11 cellular contexts compared by ENCODE assay signal in genomic region chr3:16305121-16305541, GRCh38. TPM values are rescaled to one million over a fixed set of nuclear protein-coding genes. Genes with fewer than 3 reads are reported as not detected.
DNase-seq lines count a peak whose midpoint lies in the region; ATAC-seq, FAIRE-seq and TF ChIP-seq lines count a peak whose summit lies in the region.
"Had no signal": no experiment of that assay in that cellular context is flagged by ENCODE, and none has a peak within 500 bp of the region (broad histone marks: within the 10 kb centered on the region; RNA-seq: fewer than 3 reads in every experiment).

No MANE protein-coding gene starts in this region.

- no peak overlapping the region for H3K9ac ChIP-seq in neural progenitor cell

- H3K36me3 Mint-ChIP-seq in activated naive CD8-positive, alpha-beta T cell treated with anti-CD3 and anti-CD28 coated beads for 36 hours = peaks cover 80% of the 10 kb centered on the region
- H3K36me3 Mint-ChIP-seq in neural progenitor cell = peaks cover 21% of the 10 kb centered on the region

- 83 to 93% (median 92%) methylated on average over 7 of the region's 7 CpGs for WGBS in stomach, 5 donors

- H3K27me3 ChIP-seq in stomach (no peaks in the 10 kb centered on the region), neural progenitor cell (no peaks in the 10 kb centered on the region)

- no peak overlapping the region for H2AFZ ChIP-seq in neural progenitor cell (replicated peaks)

- H3K27me3 Mint-ChIP-seq in activated naive CD8-positive, alpha-beta T cell treated with anti-CD3 and anti-CD28 coated beads for 36 hours = no peaks in the 10 kb centered on the region
- H3K27me3 Mint-ChIP-seq in neural progenitor cell (ENCODE audit: insufficient read depth, low read depth) = no peaks in the 10 kb centered on the region

- TF ChIP-seq POLR2A in GM12892 (IDR thresholded peaks at IDR 0.05; ENCODE audit: low read depth, low read length) (peak; percentile 77), stomach (IDR thresholded peaks at IDR 0.05) (no peak)

- peak overlapping the region; percentile 52 for H3K4me3 Mint-ChIP-seq in activated naive CD8-positive, alpha-beta T cell treated with anti-CD3 and anti-CD28 coated beads for 36 hours
- H3K4me3 Mint-ChIP-seq in neural progenitor cell = no peak overlapping the region

- no peak for FAIRE-seq in GM12892 (lab: Jason Lieb, UNC)
- FAIRE-seq: urothelium cell line had no signal

- H3K4me2 ChIP-seq in neural progenitor cell = no peak overlapping the region

- peaks cover 91% of the 10 kb centered on the region for H3K4me1 Mint-ChIP-seq in activated naive CD8-positive, alpha-beta T cell treated with anti-CD3 and anti-CD28 coated beads for 36 hours
- peaks cover 12% of the 10 kb centered on the region for H3K4me1 Mint-ChIP-seq in neural progenitor cell

- H3K4me3 ChIP-seq in stomach (no peak overlapping the region), neural progenitor cell (no peak overlapping the region)

- H3K9me3 Mint-ChIP-seq in activated naive CD8-positive, alpha-beta T cell treated with anti-CD3 and anti-CD28 coated beads for 36 hours = peaks cover 6% of the 10 kb centered on the region
- H3K9me3 Mint-ChIP-seq in neural progenitor cell = no peaks in the 10 kb centered on the region

- TF ChIP-seq EP300 in stomach (IDR thresholded peaks at IDR 0.05) = no peak

- intact Hi-C loops in stomach (cut with DNase I; ENCODE audit: low total_unique reads) = no loop called here

- no peaks in the 10 kb centered on the region for H4K20me1 ChIP-seq in neural progenitor cell (ENCODE audit: low read depth)

- peaks cover 3 to 68% (median 49%) of the 10 kb centered on the region in 4 donors for H3K36me3 ChIP-seq in stomach
- peaks cover 5% of the 10 kb centered on the region for H3K36me3 ChIP-seq in neural progenitor cell

- H3K27ac ChIP-seq in stomach = no peak overlapping the region
- H3K27ac ChIP-seq in neural progenitor cell = no peak overlapping the region
- H3K27ac ChIP-seq: RWPE1 had no signal

- TF ChIP-seq CTCF in stomach (IDR thresholded peaks at IDR 0.05) (no peak), neural progenitor cell (IDR thresholded peaks at IDR 0.05) (no peak)

- H3K4me1 ChIP-seq in stomach = peaks cover 0 to 7% (median 0%) of the 10 kb centered on the region in 4 donors
- H3K4me1 ChIP-seq in neural progenitor cell = peaks cover 35% of the 10 kb centered on the region

- DNase-seq in GM12892 (ENCODE audit: insufficient read length) (no peak), T-helper 9 cell (peak; percentile 28), stomach (no peak), neural progenitor cell (ENCODE audit: low spot score) (no peak)
- DNase-seq in activated naive CD8-positive, alpha-beta T cell treated with anti-CD3 and anti-CD28 coated beads for 36 hours = peak; percentile 58
- DNase-seq in stimulated activated CD4-positive, alpha-beta T cell treated with anti-CD3 and anti-CD28 coated beads, Interleukin-2, amount 100 ng/mL, for 4 hours (ENCODE audit: low read depth) = peak; percentile 44
- DNase-seq: NCI-H345 had no signal

- ATAC-seq in HG03095 (IDR thresholded peaks at IDR 0.05; ENCODE audit: unreplicated experiment) = no peak
- ATAC-seq in GM21737 (IDR thresholded peaks at IDR 0.05; ENCODE audit: unreplicated experiment) = no peak

- H3K27ac Mint-ChIP-seq in activated naive CD8-positive, alpha-beta T cell treated with anti-CD3 and anti-CD28 coated beads for 36 hours = peak overlapping the region; percentile 89
- no peak overlapping the region for H3K27ac Mint-ChIP-seq in neural progenitor cell

- no peaks in the 10 kb centered on the region for H3K9me3 ChIP-seq in stomach
- no peaks in the 10 kb centered on the region for H3K9me3 ChIP-seq in neural progenitor cell (ENCODE audit: low read depth)

- no peaks in the 10 kb centered on the region for H3K79me2 ChIP-seq in neural progenitor cell (ENCODE audit: low read depth)

- peaks cover 32% of the 10 kb centered on the region for H3F3A ChIP-seq in neural progenitor cell (ENCODE audit: low read depth)

RNA-seq across cellular contexts. Expression of gene OXNAD1, which starts 40.1 kb away (rescaled TPM):
- 14.0 TPM for polyA plus RNA-seq in GM12892 (2012; ENCODE audit: missing spikeins)
- total RNA-seq in activated naive CD8-positive, alpha-beta T cell treated with anti-CD3 and anti-CD28 coated beads for 36 hours = 10 to 100 TPM; 37.9 to 41.8 TPM
- 10 to 100 TPM in 2 of 5 donors, 1 to 10 TPM in 3; 6.7 to 51.3 (median 7.8) TPM for total RNA-seq in stomach
- 10 to 100 TPM in 1 of 3 donors, 1 to 10 TPM in 2; 5.5 to 10.7 (median 7.4) TPM for polyA plus RNA-seq in stomach
- 18.1 and 28.7 TPM in 2 replicates for total RNA-seq in neural progenitor cell (ENCODE audit: low replicate concordance)

RNA-seq across cellular contexts. Expression of gene DPH3, which starts 40.4 kb away (rescaled TPM):
- 18.1 TPM for polyA plus RNA-seq in GM12892 (2012; ENCODE audit: missing spikeins)
- 10 to 100 TPM; 28.2 to 28.7 TPM for total RNA-seq in activated naive CD8-positive, alpha-beta T cell treated with anti-CD3 and anti-CD28 coated beads for 36 hours
- total RNA-seq in stomach = 10 to 100 TPM in 3 of 5 donors, 1 to 10 TPM in 2; 4.7 to 19.6 (median 16.7) TPM
- 10 to 100 TPM in 2 of 3 donors, 1 to 10 TPM in 1; 9.4 to 21.2 (median 19.7) TPM for polyA plus RNA-seq in stomach
- 23.0 and 31.2 TPM in 2 replicates for total RNA-seq in neural progenitor cell (ENCODE audit: low replicate concordance)

Comparison
In these comparisons a context has a peak if more than half of its experiments do, and no peak if none do; other contexts are left out.
1. DNase-seq: peak in T-helper 9 cell (single experiment), activated naive CD8-positive, alpha-beta T cell treated with anti-CD3 and anti-CD28 coated beads for 36 hours (single experiment) and stimulated activated CD4-positive, alpha-beta T cell treated with anti-CD3 and anti-CD28 coated beads, Interleukin-2, amount 100 ng/mL, for 4 hours (single experiment); none in GM12892 (single experiment), stomach (single experiment) and neural progenitor cell (single experiment).